In genomic region chr2:241507430-241508239, GRCh38 we compare ENCODE assay signal across 1 cellular context.
TF ChIP-seq lines count a peak whose summit lies in the region.

No MANE protein-coding gene starts in this region.

TF ChIP-seq in GM12878, 131 proteins besides CTCF, POLR2A, EP300 and RAD21 (continued from another document):
- TF ChIP-seq SPI1 (IDR thresholded peaks at IDR 0.05; ENCODE audit: borderline replicate concordance, insufficient read depth, low read depth, low read length), result no peak
